In genomic region chrX:113058634-113059033, GRCh38 we compare ENCODE assay signal across 23 cellular contexts.
A peak's percentile ranks its signal among the peaks of the same experiment; 100 is the strongest.
DNase-seq lines count a peak whose midpoint lies in the region; ATAC-seq, FAIRE-seq and TF ChIP-seq lines count a peak whose summit lies in the region.
"Had no signal": no experiment of that assay in that cellular context is flagged by ENCODE, and none has a peak within 500 bp of the region (broad histone marks: within the 10 kb centered on the region; RNA-seq: fewer than 3 reads in every experiment).

No MANE protein-coding gene starts in this region.

- no peaks in the 10 kb centered on the region for H3F3A ChIP-seq in GM23248 (ENCODE audit: insufficient read depth)

- TF ChIP-seq EP300 in GM12878 (IDR thresholded peaks at IDR 0.05; ENCODE audit: borderline replicate concordance in 1 of 2, control insufficient read depth in 1 of 2, low read depth in 2 of 2, low read length in 2 of 2) (no peak), HepG2 (IDR thresholded peaks at IDR 0.05; ENCODE audit: low read depth in 2 of 2, low read length in 2 of 2) (no peak), HepG2 (CRISPR knock-in tag; IDR thresholded peaks at IDR 0.05; ENCODE audit: borderline replicate concordance) (no peak)

- H3K27ac ChIP-seq in GM23248 = no peak overlapping the region
- H3K27ac ChIP-seq in GM12878 (ENCODE audit: control insufficient read depth, insufficient read depth) = no peak overlapping the region
- H3K27ac ChIP-seq in HepG2 (ENCODE audit: extremely low read length, insufficient read depth, low read length) = no peak overlapping the region
- H3K27ac ChIP-seq: A549, BLaER1, HL-60, SK-N-MC had no signal

- no peaks in the 10 kb centered on the region for H3K27me3 ChIP-seq in GM23248 (replicated peaks; ENCODE audit: insufficient read depth)
- H3K27me3 ChIP-seq in GM12878 (replicated peaks in 1 of 2; ENCODE audit: control insufficient read depth in 2 of 2, insufficient read depth in 2 of 2, low read length in 1 of 2) = no peaks in the 10 kb centered on the region
- no peaks in the 10 kb centered on the region for H3K27me3 ChIP-seq in HepG2 (ENCODE audit: control insufficient read depth in 1 of 2, insufficient read depth in 2 of 2, low read length in 2 of 2)

- CTCF ChIA-PET in GM12878 (lab: Yijun Ruan, JAX) (interaction anchor here (0.6 kb wide), 1 partner anchor 11 kb away, joined by 3 read pairs; no protein-coding TSS in a partner anchor), HepG2 (lab: Yijun Ruan, JAX; ENCODE audit: low intra/inter-chr PET ratio, low total read pairs) (no interaction called here)

- SMC1A ChIA-PET in GM12878 (lab: Charles Lee; ENCODE audit: uncharacterized antibody, unreplicated experiment) = no interaction called here

- WGBS in GM23248 (ENCODE audit: low coverage in 1 of 2, low lambda C conversion rate in 2 of 2, missing lambda C conversion rate in 2 of 2), 2 experiments = 47 to 50% methylated on average over 6 of the region's 6 CpGs
- 16% methylated on average over 6 of the region's 6 CpGs for whole genome bisulfite sequencing in GM12878 (ENCODE audit: insufficient coverage, insufficient replicate concordance, low lambda C conversion rate, missing lambda C conversion rate)
- 1% methylated on average over 6 of the region's 6 CpGs for WGBS in HepG2 (ENCODE audit: low lambda C conversion rate)

- FAIRE-seq in GM12878 (lab: Jason Lieb, UNC) (peak; percentile 65), HepG2 (lab: Jason Lieb, UNC) (no peak)
- FAIRE-seq: RCC 7860 had no signal

- H3K9ac ChIP-seq in GM23248 (no peak overlapping the region), GM12878 (ENCODE audit: control insufficient read depth, insufficient read depth, low read length) (no peak overlapping the region), HepG2 (ENCODE audit: insufficient read depth, low read depth, low read length) (no peak overlapping the region)
- H3K9ac ChIP-seq: BLaER1 had no signal

- TF ChIP-seq POLR2A in GM12878 (IDR thresholded peaks at IDR 0.05; ENCODE audit: low read depth, low read length) (no peak), HepG2 (IDR thresholded peaks at IDR 0.05; ENCODE audit: insufficient read depth in 1 of 2, low read depth in 2 of 2, low read length in 2 of 2) (no peak)

- ATAC-seq in GM12878 (peak; percentile 21; the same call in 2 of the 3 replicates), GM21825 (IDR thresholded peaks at IDR 0.05; ENCODE audit: unreplicated experiment) (no peak), HepG2 (no peak)
- ATAC-seq: A549; CD8-positive, alpha-beta T cell had no signal

- H3K4me2 ChIP-seq in GM23248 (ENCODE audit: unreplicated experiment) (no peak overlapping the region), GM12878 (ENCODE audit: control insufficient read depth, insufficient read depth) (no peak overlapping the region), HepG2 (ENCODE audit: low read depth, low read length) (no peak overlapping the region)
- H3K4me2 ChIP-seq: A549, BLaER1 had no signal

- TF ChIP-seq RAD21 in GM12878 (IDR thresholded peaks at IDR 0.05; ENCODE audit: insufficient read depth, low read depth, low read length) = no peak
- no peak for TF ChIP-seq RAD21 in HepG2 (CRISPR knock-in tag; IDR thresholded peaks at IDR 0.05)

- H3K79me2 ChIP-seq in GM23248 (ENCODE audit: insufficient read depth) (no peaks in the 10 kb centered on the region), GM12878 (ENCODE audit: control insufficient read depth, insufficient read depth, low read length) (no peaks in the 10 kb centered on the region), HepG2 (ENCODE audit: insufficient read depth, low read length) (no peaks in the 10 kb centered on the region)

- H3K4me1 ChIP-seq in GM23248 (ENCODE audit: insufficient read depth) (no peaks in the 10 kb centered on the region), GM12878 (ENCODE audit: control insufficient read depth, insufficient read depth, low read length) (no peaks in the 10 kb centered on the region), HepG2 (ENCODE audit: insufficient read depth, low read length) (no peaks in the 10 kb centered on the region)
- H3K4me1 ChIP-seq: A549, BLaER1 had no signal

- RAD21 ChIA-PET in GM12878 (lab: Charles Lee; ENCODE audit: unreplicated experiment) = no interaction called here

- peak; percentile 67 for DNase-seq in AG09319 (ENCODE audit: extremely low read depth, low read depth)
- DNase-seq in GM23248 = peak; percentile 0
- peak; percentile 43 for DNase-seq in SK-MEL-5 (ENCODE audit: low read depth, low spot score)
- peak; percentile 2 for DNase-seq in GM12878 (ENCODE audit: low read depth, low spot score)
- no peak for DNase-seq in UCSD-AML1 (lab: John Stamatoyannopoulos, UW; ENCODE audit: unreplicated experiment)
- no peak for DNase-seq in NCI-H1092 (lab: John Stamatoyannopoulos, UW)
- DNase-seq in HepG2 (ENCODE audit: low spot score) = no peak
- DNase-seq: Calu3; CD8-positive, alpha-beta T cell; DMS53; EL; GOT3; NCI-H187; NCI-H2107; NCI-H510A treated with DMSO at 0.1 percent for 48 hours; NCI-H774; Right ventricle myocardium superior had no signal

- POLR2A ChIA-PET in GM12878 (lab: Charles Lee) = no interaction called here
- POLR2A ChIA-PET in HepG2 (lab: Yijun Ruan, JAX) = no interaction called here

- no peaks in the 10 kb centered on the region for H3K36me3 ChIP-seq in GM23248 (ENCODE audit: low read depth)
- no peaks in the 10 kb centered on the region for H3K36me3 ChIP-seq in GM12878 (ENCODE audit: control insufficient read depth in 2 of 2, insufficient read depth in 2 of 2, low read length in 1 of 2)
- no peaks in the 10 kb centered on the region for H3K36me3 ChIP-seq in HepG2 (replicated peaks in 1 of 2; ENCODE audit: control insufficient read depth in 1 of 2, insufficient read depth in 2 of 2, low read length in 2 of 2)
- H3K36me3 ChIP-seq: BLaER1 had no signal

- H4K20me1 ChIP-seq in GM23248 (ENCODE audit: insufficient read depth) (no peaks in the 10 kb centered on the region), GM12878 (ENCODE audit: control insufficient read depth, insufficient read depth) (no peaks in the 10 kb centered on the region), HepG2 (ENCODE audit: insufficient read depth, low read length) (no peaks in the 10 kb centered on the region)
- H4K20me1 ChIP-seq: BLaER1 had no signal

- in situ Hi-C loops in GM23248 (cut with MboI) (no loop called here), SK-MEL-5 (cut with HindIII; ENCODE audit: low pct_unique_long_range_greater_than_20kb, low sequenced_read_pairs) (no loop called here), GM12878 (cut with MboI) (no loop called here), HepG2 (cut with HindIII; ENCODE audit: extremely low pct_ligation_motif_present, low pct_unique_long_range_greater_than_20kb) (no loop called here)

- H3K4me3 ChIP-seq in GM23248 (no peak overlapping the region), GM12878 (no peak overlapping the region), HepG2 (replicated peaks in 1 of 3; ENCODE audit: insufficient read depth in 1 of 3, low read depth in 2 of 3, low read length in 3 of 3) (no peak overlapping the region)
- H3K4me3 ChIP-seq: A549, BLaER1, SK-N-MC had no signal

- H2AFZ ChIP-seq in GM23248 (no peak overlapping the region), GM12878 (ENCODE audit: control insufficient read depth, low read depth, low read length) (no peak overlapping the region), HepG2 (ENCODE audit: low read length) (no peak overlapping the region)

- H3K9me2 ChIP-seq in GM23248 (ENCODE audit: insufficient read depth) = no peaks in the 10 kb centered on the region

- H3K9me3 ChIP-seq in GM23248 (ENCODE audit: low read depth) = no peaks in the 10 kb centered on the region
- H3K9me3 ChIP-seq in GM12878 (replicated peaks; ENCODE audit: control insufficient read depth, insufficient read depth, low read length) = no peaks in the 10 kb centered on the region
- H3K9me3 ChIP-seq in HepG2 (ENCODE audit: low read length) = no peaks in the 10 kb centered on the region
- H3K9me3 ChIP-seq: A549 had no signal

- BruUV-seq in GM12878 (replicated peaks; lab: Mats Ljungman, UMichigan) (no TSS peak), HepG2 (replicated peaks; lab: Mats Ljungman, UMichigan) (no TSS peak)

- intact Hi-C loops in GM12878 (cut with micrococcal nuclease; ENCODE audit: unreplicated experiment) (no loop called here), HepG2 (cut with micrococcal nuclease; ENCODE audit: unreplicated experiment) (no loop called here)

- TF ChIP-seq CTCF in AG09319 (IDR thresholded peaks at IDR 0.05; ENCODE audit: low read depth, low read length) = no peak
- TF ChIP-seq CTCF in GM12878 (IDR thresholded peaks at IDR 0.05 in 2 of 3, conservative IDR thresholded peaks at IDR 0.05 in 1 of 3; ENCODE audit: control insufficient read depth in 2 of 3, extremely low read depth in 1 of 3, insufficient read depth in 1 of 3, low read depth in 3 of 3, low read length in 3 of 3) = no peak
- no peak for TF ChIP-seq CTCF in HepG2 (CRISPR knock-in tag; IDR thresholded peaks at IDR 0.05)

TF ChIP-seq in GM12878, 131 proteins besides CTCF, POLR2A, EP300 and RAD21:
- TF ChIP-seq BACH1 (IDR thresholded peaks at IDR 0.05; ENCODE audit: borderline replicate concordance) (no peak), RUNX3 (IDR thresholded peaks at IDR 0.05; ENCODE audit: low read length) (peak; percentile 29; the same call in 1 of the 2 replicates)

TF ChIP-seq in HepG2, 621 proteins besides CTCF, POLR2A, EP300 and RAD21 (continues in another document):
- TF ChIP-seq KLF6 (CRISPR knock-in tag; IDR thresholded peaks at IDR 0.05) (no peak), MZF1 (CRISPR knock-in tag; IDR thresholded peaks at IDR 0.05; ENCODE audit: borderline replicate concordance) (no peak), DR1 (CRISPR knock-in tag; IDR thresholded peaks at IDR 0.05) (no peak), PRMT3 (CRISPR knock-in tag; IDR thresholded peaks at IDR 0.05; ENCODE audit: borderline replicate concordance, low read depth) (no peak)

Comparison
In these comparisons a context has a peak if more than half of its experiments do, and no peak if none do; other contexts are left out.
1. DNase-seq: peak in AG09319 (single experiment), GM23248 (single experiment), SK-MEL-5 (single experiment) and GM12878 (single experiment); none in UCSD-AML1 (single experiment), NCI-H1092 (single experiment) and HepG2 (single experiment).